Comparison of ENCODE assay signal across 13 cellular contexts in the genomic region with DNA sequence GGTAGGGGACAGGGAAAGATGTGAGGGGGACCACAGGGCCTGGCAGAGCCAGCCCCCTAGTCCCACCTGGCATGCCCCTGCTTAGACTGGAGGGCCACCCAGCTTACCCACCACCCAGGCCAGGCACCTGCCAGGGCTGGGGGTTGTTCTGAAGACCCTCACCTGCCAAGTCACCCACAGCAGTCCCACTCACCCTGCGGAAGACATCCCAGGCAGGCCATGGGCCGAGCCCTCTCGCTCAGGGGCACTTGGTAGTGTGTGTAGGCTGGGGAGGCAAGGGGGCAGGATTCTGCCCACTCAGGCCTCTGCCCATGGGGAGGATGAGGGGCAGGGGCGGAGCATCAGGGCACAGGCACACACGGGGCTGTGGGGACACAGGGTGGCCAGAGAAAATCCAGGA. TPM values are rescaled to one million over a fixed set of nuclear protein-coding genes. Genes with fewer than 3 reads are reported as not detected.
DNase-seq lines count a peak whose midpoint lies in the region; ATAC-seq and TF ChIP-seq lines count a peak whose summit lies in the region.
"Had no signal": no experiment of that assay in that cellular context is flagged by ENCODE, and none has a peak within 500 bp of the region (broad histone marks: within the 10 kb centered on the region; RNA-seq: fewer than 3 reads in every experiment).

No MANE protein-coding gene starts in this region.

- H3K4me2 ChIP-seq in HCT116 (ENCODE audit: low read length) = peak overlapping the region; percentile 100

- DNase-seq in HCT116 (ENCODE audit: low read depth, low spot score) (no peak), breast epithelium (ENCODE audit: low spot score in 2 of 2) (no peak), islet precursor cell (no peak)
- DNase-seq in activated effector memory CD4-positive, alpha-beta T cell treated with anti-CD3 and anti-CD28 coated beads, Interleukin-2, amount 50 U/mL, for 16 hours = no peak
- DNase-seq in activated T-cell treated with anti-CD3 and anti-CD28 coated beads, Interleukin-2, amount 50 U/mL, for 48 hours = no peak
- DNase-seq: activated CD8-positive, alpha-beta T cell treated with anti-CD3 and anti-CD28 coated beads for 36 hours; activated naive CD4-positive, alpha-beta T cell treated with anti-CD3 and anti-CD28 coated beads, Interleukin-2, amount 10 ng/mL, durations not matched to agents 7 days and 5 days; DMS79 treated with DMSO at 0.1 percent for 48 hours; Karpas-422; NCI-H2081 had no signal

- H4K20me1 ChIP-seq in HCT116 (ENCODE audit: insufficient read depth) = no peaks in the 10 kb centered on the region

- TF ChIP-seq POLR2A in HCT116 (IDR thresholded peaks at IDR 0.05; ENCODE audit: borderline replicate concordance, extremely low read depth, insufficient read depth, insufficient read length) = no peak
- no peak for TF ChIP-seq POLR2A in breast epithelium (IDR thresholded peaks at IDR 0.05)

- no peaks in the 10 kb centered on the region for H3K9me2 ChIP-seq in HCT116 (ENCODE audit: insufficient read depth)

- H3K9ac ChIP-seq in HCT116 (ENCODE audit: low read length) = peak overlapping the region; percentile 82

- no peak for TF ChIP-seq RAD21 in HCT116 (IDR thresholded peaks at IDR 0.05; ENCODE audit: low read depth)

- H3K79me2 ChIP-seq in HCT116 (ENCODE audit: insufficient read depth, low read length) = peaks cover 70% of the 10 kb centered on the region

- no peaks in the 10 kb centered on the region for H3K9me3 ChIP-seq in HCT116 (ENCODE audit: control insufficient read depth in 1 of 2, insufficient read depth in 1 of 2, low read depth in 1 of 2, low read length in 2 of 2)
- H3K9me3 ChIP-seq in breast epithelium = no peaks in the 10 kb centered on the region

- RAD21 ChIA-PET in HCT116 (lab: Charles Lee; ENCODE audit: low non-redundant PET in 1 of 2, low total read pairs in 2 of 2, uncharacterized antibody in 2 of 2, unreplicated experiment in 2 of 2) = interaction anchor here in 1 of 2 experiments (1.0 kb wide), 1 partner anchor 58 kb away, joined by 3 read pairs; no protein-coding TSS in a partner anchor

- H3K36me3 ChIP-seq in HCT116 (ENCODE audit: control insufficient read depth in 1 of 2, insufficient read depth in 2 of 2, low read length in 2 of 2) (no peaks in the 10 kb centered on the region), breast epithelium (no peaks in the 10 kb centered on the region)

- TF ChIP-seq CTCF in HCT116 (IDR thresholded peaks at IDR 0.05 in 2 of 3, conservative IDR thresholded peaks at IDR 0.05 in 1 of 3; ENCODE audit: borderline replicate concordance in 1 of 3, insufficient read depth in 1 of 3, low read depth in 2 of 3, low read length in 2 of 3) (no peak), breast epithelium (IDR thresholded peaks at IDR 0.05) (no peak)

- no TSS peak for BruUV-seq in HCT116 (replicated peaks; lab: Mats Ljungman, UMichigan)

- H2AFZ ChIP-seq in HCT116 (ENCODE audit: low read depth, low read length, poor library complexity, severe bottlenecking) = no peak overlapping the region

- CTCF ChIA-PET in HCT116 (lab: Charles Lee) = no interaction called here

- intact Hi-C loops in HCT116 (cut with micrococcal nuclease) (no loop called here), breast epithelium (cut with DNase I; ENCODE audit: low total_unique reads) (no loop called here)

- POLR2A ChIA-PET in HCT116 (lab: Charles Lee) = interaction anchor here (0.9 to 3.2 kb wide), 2 partner anchors 20 to 70 kb away, joined by 3 to 15 read pairs; a partner anchor contains a TSS

- no peak for ATAC-seq in HCT116
- no peak for ATAC-seq in GM21447 (IDR thresholded peaks at IDR 0.05; ENCODE audit: unreplicated experiment)
- ATAC-seq: activated CD8-positive, alpha-beta T cell treated with anti-CD3 and anti-CD28 coated beads for 36 hours had no signal

- H3K27me3 ChIP-seq in HCT116 (ENCODE audit: insufficient read depth, low read length) (no peaks in the 10 kb centered on the region), breast epithelium (no peaks in the 10 kb centered on the region), layer of hippocampus (ENCODE audit: control insufficient read depth, insufficient read depth, low read length) (no peaks in the 10 kb centered on the region)

- H3K27ac ChIP-seq in HCT116 (ENCODE audit: low read depth, low read length) (peak overlapping the region; percentile 89), breast epithelium (peak overlapping the region; percentile 83 to 99), layer of hippocampus (ENCODE audit: low read depth, low read length) (peak overlapping the region; percentile 73), skin epidermis (peak overlapping the region in 16 of 21 experiments; percentile 8 to 79 (median 55))

- H3K4me1 ChIP-seq in HCT116 (ENCODE audit: control insufficient read depth in 1 of 2, insufficient read depth in 2 of 2, low read length in 2 of 2) (peaks cover 76 to 89% of the 10 kb centered on the region in 2 experiments), breast epithelium (peaks cover 6 to 27% of the 10 kb centered on the region in 2 donors)

- H3K4me3 ChIP-seq in HCT116 (replicated peaks in 1 of 2; ENCODE audit: low read depth in 1 of 2, low read length in 2 of 2) = peak overlapping the region; percentile 24 to 47
- peak overlapping the region in 2 of 3 donors; percentile 8 to 47 for H3K4me3 ChIP-seq in breast epithelium
- no peak overlapping the region for H3K4me3 ChIP-seq in skin epidermis

TF ChIP-seq in HCT116, 20 proteins besides CTCF, POLR2A, EP300 and RAD21 (continues in another document):
- TF ChIP-seq EZH2 (IDR thresholded peaks at IDR 0.05) = no peak
- TF ChIP-seq EGR1 (IDR thresholded peaks at IDR 0.05; ENCODE audit: low read depth) = no peak
- no peak for TF ChIP-seq EZH2phosphoT487 (IDR thresholded peaks at IDR 0.05; ENCODE audit: borderline replicate concordance)
- TF ChIP-seq, protein P1, sequence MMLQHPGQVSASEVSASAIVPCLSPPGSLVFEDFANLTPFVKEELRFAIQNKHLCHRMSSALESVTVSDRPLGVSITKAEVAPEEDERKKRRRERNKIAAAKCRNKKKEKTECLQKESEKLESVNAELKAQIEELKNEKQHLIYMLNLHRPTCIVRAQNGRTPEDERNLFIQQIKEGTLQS (IDR thresholded peaks at IDR 0.05) = no peak
- TF ChIP-seq, protein P2, sequence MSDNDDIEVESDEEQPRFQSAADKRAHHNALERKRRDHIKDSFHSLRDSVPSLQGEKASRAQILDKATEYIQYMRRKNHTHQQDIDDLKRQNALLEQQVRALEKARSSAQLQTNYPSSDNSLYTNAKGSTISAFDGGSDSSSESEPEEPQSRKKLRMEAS (IDR thresholded peaks at IDR 0.05) = no peak
- no peak for TF ChIP-seq POLR2AphosphoS5 (IDR thresholded peaks at IDR 0.05; ENCODE audit: low read depth, low read length)
- TF ChIP-seq, protein P3, sequence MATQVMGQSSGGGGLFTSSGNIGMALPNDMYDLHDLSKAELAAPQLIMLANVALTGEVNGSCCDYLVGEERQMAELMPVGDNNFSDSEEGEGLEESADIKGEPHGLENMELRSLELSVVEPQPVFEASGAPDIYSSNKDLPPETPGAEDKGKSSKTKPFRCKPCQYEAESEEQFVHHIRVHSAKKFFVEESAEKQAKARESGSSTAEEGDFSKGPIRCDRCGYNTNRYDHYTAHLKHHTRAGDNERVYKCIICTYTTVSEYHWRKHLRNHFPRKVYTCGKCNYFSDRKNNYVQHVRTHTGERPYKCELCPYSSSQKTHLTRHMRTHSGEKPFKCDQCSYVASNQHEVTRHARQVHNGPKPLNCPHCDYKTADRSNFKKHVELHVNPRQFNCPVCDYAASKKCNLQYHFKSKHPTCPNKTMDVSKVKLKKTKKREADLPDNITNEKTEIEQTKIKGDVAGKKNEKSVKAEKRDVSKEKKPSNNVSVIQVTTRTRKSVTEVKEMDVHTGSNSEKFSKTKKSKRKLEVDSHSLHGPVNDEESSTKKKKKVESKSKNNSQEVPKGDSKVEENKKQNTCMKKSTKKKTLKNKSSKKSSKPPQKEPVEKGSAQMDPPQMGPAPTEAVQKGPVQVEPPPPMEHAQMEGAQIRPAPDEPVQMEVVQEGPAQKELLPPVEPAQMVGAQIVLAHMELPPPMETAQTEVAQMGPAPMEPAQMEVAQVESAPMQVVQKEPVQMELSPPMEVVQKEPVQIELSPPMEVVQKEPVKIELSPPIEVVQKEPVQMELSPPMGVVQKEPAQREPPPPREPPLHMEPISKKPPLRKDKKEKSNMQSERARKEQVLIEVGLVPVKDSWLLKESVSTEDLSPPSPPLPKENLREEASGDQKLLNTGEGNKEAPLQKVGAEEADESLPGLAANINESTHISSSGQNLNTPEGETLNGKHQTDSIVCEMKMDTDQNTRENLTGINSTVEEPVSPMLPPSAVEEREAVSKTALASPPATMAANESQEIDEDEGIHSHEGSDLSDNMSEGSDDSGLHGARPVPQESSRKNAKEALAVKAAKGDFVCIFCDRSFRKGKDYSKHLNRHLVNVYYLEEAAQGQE (IDR thresholded peaks at IDR 0.05; ENCODE audit: low read depth) = no peak
- TF ChIP-seq ELF1 (IDR thresholded peaks at IDR 0.05; ENCODE audit: borderline replicate concordance, low read depth) = no peak
- TF ChIP-seq TCF7L2 (IDR thresholded peaks at IDR 0.05; ENCODE audit: borderline replicate concordance, extremely low read depth, insufficient read depth, insufficient read length) = no peak
- TF ChIP-seq SIN3A (IDR thresholded peaks at IDR 0.05; ENCODE audit: low read depth) = no peak
- no peak for TF ChIP-seq SRF (IDR thresholded peaks at IDR 0.05; ENCODE audit: low read depth)
- TF ChIP-seq JUND (IDR thresholded peaks at IDR 0.05) = no peak
- TF ChIP-seq ZFX (IDR thresholded peaks at IDR 0.05) = no peak
- TF ChIP-seq CBX3 (IDR thresholded peaks at IDR 0.05; ENCODE audit: low read depth) = no peak
- TF ChIP-seq FOSL1 (IDR thresholded peaks at IDR 0.05; ENCODE audit: low read depth) = no peak
- no peak for TF ChIP-seq CEBPB (IDR thresholded peaks at IDR 0.05; ENCODE audit: low read depth)
- TF ChIP-seq ZNF274 (IDR thresholded peaks at IDR 0.05; ENCODE audit: low read depth, low read length) = no peak
- TF ChIP-seq YY1 (IDR thresholded peaks at IDR 0.05; ENCODE audit: extremely low read depth, insufficient replicate concordance, low read depth, low read length) = no peak

RNA-seq across cellular contexts. Expression of a gene that starts 4.0 kb away (rescaled TPM):
- total RNA-seq in HCT116 (2021; ENCODE audit: unreplicated experiment) (197 TPM), breast epithelium (10 to 100 TPM; 30.8 to 62.2 (median 41.1) TPM)
- 109 and 122 TPM in 2 replicates for polyA plus RNA-seq in HCT116 (2012)

RNA-seq across cellular contexts. Expression of a gene that starts 7.2 kb away (rescaled TPM):
- 13.6 TPM for total RNA-seq in HCT116 (2021; ENCODE audit: unreplicated experiment)
- 6.1 and 9.5 TPM in 2 replicates for polyA plus RNA-seq in HCT116 (2012)
- total RNA-seq in breast epithelium = 10 to 100 TPM; 13.8 to 28.8 (median 15.7) TPM

RNA-seq across cellular contexts. Expression of a gene that starts 19.9 kb away (rescaled TPM):
- total RNA-seq in HCT116 (2021; ENCODE audit: unreplicated experiment) = 58.0 TPM
- polyA plus RNA-seq in HCT116 (2012) = 29.6 and 33.0 TPM in 2 replicates
- total RNA-seq in breast epithelium = 10 to 100 TPM; 21.3 to 35.6 (median 33.4) TPM

RNA-seq across cellular contexts. Expression of a gene that starts 33.3 kb away (rescaled TPM):
- total RNA-seq in HCT116 (2021; ENCODE audit: unreplicated experiment) (13.5 TPM), breast epithelium (10 to 100 TPM in 2 of 3 donors, 1 to 10 TPM in 1; 6.6 to 13.3 (median 13.2) TPM)
- 14.1 and 18.1 TPM in 2 replicates for polyA plus RNA-seq in HCT116 (2012)

Comparison
In these comparisons a context has a peak if more than half of its experiments do, and no peak if none do; other contexts are left out.
1. H3K4me3 ChIP-seq: peak in HCT116 (2 of 2) and breast epithelium (2 of 3); none in skin epidermis (0 of 7).
2. Peak in every context shown above with its lines, with median percentiles within 50 percentile points of each other: H3K27ac ChIP-seq.